ENCODE assay signal across 9 cellular contexts in genomic region chr5:119360905-119361605, GRCh38. TPM values are rescaled to one million over a fixed set of nuclear protein-coding genes. Genes with fewer than 3 reads are reported as not detected.
DNase-seq lines count a peak whose midpoint lies in the region; ATAC-seq and TF ChIP-seq lines count a peak whose summit lies in the region.
"Had no signal": no experiment of that assay in that cellular context is flagged by ENCODE, and none has a peak within 500 bp of the region (broad histone marks: within the 10 kb centered on the region; RNA-seq: fewer than 3 reads in every experiment).

No MANE protein-coding gene starts in this region.

- ATAC-seq in HG03565 (IDR thresholded peaks at IDR 0.05; ENCODE audit: unreplicated experiment), result no peak

- H3K79me2 ChIP-seq in OCI-LY1 (ENCODE audit: insufficient read depth, low read length) (peaks cover 98% of the 10 kb centered on the region), osteoblast (ENCODE audit: insufficient read depth, low read length) (peaks cover 67% of the 10 kb centered on the region)

- TF ChIP-seq CTCF in OCI-LY1 (IDR thresholded peaks at IDR 0.05; ENCODE audit: low read length) (no peak), osteoblast (IDR thresholded peaks at IDR 0.05; ENCODE audit: extremely low read depth, low read depth, low read length) (no peak)

- peaks cover 70% of the 10 kb centered on the region for H3K4me1 ChIP-seq in OCI-LY1 (ENCODE audit: insufficient read depth, low read length, severe bottlenecking)
- H3K4me1 ChIP-seq in effector memory CD4-positive, alpha-beta T cell (ENCODE audit: control insufficient read depth, insufficient read depth, low read length, poor library complexity, severe bottlenecking), result peaks cover 71% of the 10 kb centered on the region
- H3K4me1 ChIP-seq in osteoblast (ENCODE audit: insufficient read depth, low read length), result peaks cover 29% of the 10 kb centered on the region

- peak; percentile 50 for DNase-seq in Daoy (ENCODE audit: low read depth)
- DNase-seq in effector memory CD4-positive, alpha-beta T cell, result no peak
- peak; percentile 77 for DNase-seq in osteoblast (ENCODE audit: insufficient read length, low spot score, missing footprints)
- DNase-seq in mesenteric fat pad (ENCODE audit: low spot score), result no peak
- no peak for DNase-seq in NCI-H1930 (lab: John Stamatoyannopoulos, UW)
- DNase-seq in NCI-H1417 treated with DMSO at 0.1 percent for 48 hours (lab: John Stamatoyannopoulos, UW), result no peak
- DNase-seq: H7 had no signal

- no peaks in the 10 kb centered on the region for H3K27me3 ChIP-seq in OCI-LY1 (ENCODE audit: insufficient read depth, low read length)
- H3K27me3 ChIP-seq in effector memory CD4-positive, alpha-beta T cell (replicated peaks; ENCODE audit: control insufficient read depth, insufficient read depth, low read length, poor library complexity, severe bottlenecking), result no peaks in the 10 kb centered on the region
- H3K27me3 ChIP-seq in osteoblast (ENCODE audit: insufficient read depth, low read length), result no peaks in the 10 kb centered on the region

- H3K27ac ChIP-seq in OCI-LY1 (ENCODE audit: low read depth, low read length, poor library complexity, severe bottlenecking) (peak overlapping the region; percentile 97), osteoblast (ENCODE audit: low read depth, low read length) (peak overlapping the region; percentile 49)
- H3K27ac ChIP-seq in effector memory CD4-positive, alpha-beta T cell (ENCODE audit: insufficient read depth, low read length, poor library complexity, severe bottlenecking), result peak overlapping the region; percentile 33

- H3F3A ChIP-seq in OCI-LY1 (ENCODE audit: insufficient read depth, low read length), result no peaks in the 10 kb centered on the region

- H3K4me3 ChIP-seq in OCI-LY1 (ENCODE audit: low read depth, low read length, poor library complexity, severe bottlenecking) (no peak overlapping the region), osteoblast (ENCODE audit: insufficient read depth, low read length) (no peak overlapping the region)
- no peak overlapping the region for H3K4me3 ChIP-seq in effector memory CD4-positive, alpha-beta T cell (ENCODE audit: insufficient read depth, low read depth, low read length, poor library complexity, severe bottlenecking)

- H4K20me1 ChIP-seq in OCI-LY1 (ENCODE audit: insufficient read depth, low read length), result no peaks in the 10 kb centered on the region
- H4K20me1 ChIP-seq in osteoblast (ENCODE audit: insufficient read depth, low read length), result no peaks in the 10 kb centered on the region

- H3K9me3 ChIP-seq in OCI-LY1 (ENCODE audit: low read length) (no peaks in the 10 kb centered on the region), osteoblast (ENCODE audit: low read depth, low read length) (no peaks in the 10 kb centered on the region)
- no peaks in the 10 kb centered on the region for H3K9me3 ChIP-seq in effector memory CD4-positive, alpha-beta T cell (ENCODE audit: control insufficient read depth, low read length)

- H3K4me2 ChIP-seq in OCI-LY1 (ENCODE audit: low read length), result no peak overlapping the region
- peak overlapping the region; percentile 50 for H3K4me2 ChIP-seq in osteoblast (ENCODE audit: insufficient read depth, low read length)

- no peaks in the 10 kb centered on the region for H3K9me2 ChIP-seq in OCI-LY1 (ENCODE audit: low read depth, low read length)

- H3K9ac ChIP-seq in OCI-LY1 (ENCODE audit: low read length), result no peak overlapping the region

- H3K36me3 ChIP-seq in OCI-LY1 (ENCODE audit: insufficient read depth, low read length) (peaks cover 27% of the 10 kb centered on the region), osteoblast (ENCODE audit: insufficient read depth, low read length) (no peaks in the 10 kb centered on the region)
- peaks cover 9% of the 10 kb centered on the region for H3K36me3 ChIP-seq in effector memory CD4-positive, alpha-beta T cell (ENCODE audit: control insufficient read depth, insufficient read depth, low read length)

- H2AFZ ChIP-seq in OCI-LY1 (ENCODE audit: low read length), result no peak overlapping the region
- H2AFZ ChIP-seq in osteoblast (ENCODE audit: low read length), result no peak overlapping the region

RNA-seq across cellular contexts. Expression of gene TNFAIP8, which starts 5.2 kb away (rescaled TPM):
- total RNA-seq in Daoy (2014; rRNA removed; shearing (Covaris generic)), result 51.7 and 52.8 TPM in 2 replicates
- total RNA-seq in osteoblast (23.2 and 26.2 TPM in 2 replicates), mesenteric fat pad (29.6 TPM)

Comparison
In these comparisons a context has a peak if more than half of its experiments do, and no peak if none do; other contexts are left out.
1. DNase-seq: peak in Daoy (single experiment) and osteoblast (single experiment); none in effector memory CD4-positive, alpha-beta T cell (0 of 3), mesenteric fat pad (single experiment), NCI-H1930 (0 of 2) and NCI-H1417 treated with DMSO at 0.1 percent for 48 hours (single experiment).
2. H3K27ac ChIP-seq: peak in every context shown above with its lines; median percentile 97 in OCI-LY1; 49 in osteoblast; 33 in effector memory CD4-positive, alpha-beta T cell.